8 cellular contexts compared by ENCODE assay signal in the genomic region with DNA sequence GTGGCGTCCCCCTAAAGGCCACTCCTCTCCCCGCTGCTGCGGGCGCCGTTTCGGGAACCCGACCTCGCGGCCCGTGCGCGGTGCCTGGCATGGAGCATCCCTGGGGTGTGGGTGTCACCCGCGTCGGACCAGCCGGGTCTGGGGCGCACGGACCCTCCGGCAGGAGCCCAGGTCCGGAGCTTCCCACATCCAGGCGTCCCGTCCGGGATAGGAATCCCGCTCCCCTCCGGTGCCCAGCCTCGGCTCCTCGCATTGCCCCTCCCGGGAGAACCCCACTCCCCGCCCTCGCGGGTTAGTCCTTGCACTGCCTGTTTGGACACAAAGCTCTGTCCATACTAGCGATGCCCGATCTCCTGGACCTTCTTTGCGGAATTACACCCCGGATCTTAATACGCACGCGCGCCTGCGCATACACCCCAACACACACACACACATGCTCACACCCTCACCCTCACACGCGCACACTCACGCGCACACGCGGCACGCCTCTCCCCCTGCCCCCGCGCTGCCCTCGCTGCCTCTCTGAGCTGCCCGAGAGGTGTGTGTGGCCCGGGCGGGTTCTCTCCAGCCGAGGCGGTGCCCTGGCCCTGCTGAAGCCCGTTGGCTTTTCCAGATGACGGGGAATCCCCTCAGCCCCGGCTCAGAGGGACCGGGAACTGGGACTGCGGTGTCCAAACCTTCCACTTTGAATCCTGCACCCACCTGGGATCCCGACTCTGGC. TPM values are rescaled to one million over a fixed set of nuclear protein-coding genes. Genes with fewer than 3 reads are reported as not detected.
A peak's percentile ranks its signal among the peaks of the same experiment; 100 is the strongest.
DNase-seq lines count a peak whose midpoint lies in the region; ATAC-seq and TF ChIP-seq lines count a peak whose summit lies in the region.

No MANE protein-coding gene starts in this region.

- no peak for TF ChIP-seq CTCF in neural progenitor cell (IDR thresholded peaks at IDR 0.05)
- no peak for TF ChIP-seq CTCF in upper lobe of left lung (IDR thresholded peaks at IDR 0.05)

- no peaks in the 10 kb centered on the region for H3K27me3 Mint-ChIP-seq in activated naive CD4-positive, alpha-beta T cell treated with anti-CD3 and anti-CD28 coated beads for 36 hours (ENCODE audit: low read depth)
- peaks cover 5% of the 10 kb centered on the region for H3K27me3 Mint-ChIP-seq in neural progenitor cell (ENCODE audit: insufficient read depth, low read depth)

- peak overlapping the region; percentile 82 for H3K4me3 ChIP-seq in neural progenitor cell
- peak overlapping the region; percentile 88 to 96 (median 93) for H3K4me3 ChIP-seq in upper lobe of left lung

- H3K4me3 Mint-ChIP-seq in activated naive CD4-positive, alpha-beta T cell treated with anti-CD3 and anti-CD28 coated beads for 36 hours: peak overlapping the region; percentile 87
- H3K4me3 Mint-ChIP-seq in neural progenitor cell: peak overlapping the region; percentile 95

- no peaks in the 10 kb centered on the region for H3K4me1 Mint-ChIP-seq in activated naive CD4-positive, alpha-beta T cell treated with anti-CD3 and anti-CD28 coated beads for 36 hours (ENCODE audit: low read depth)
- H3K4me1 Mint-ChIP-seq in neural progenitor cell: peaks cover 4% of the 10 kb centered on the region

- H3F3A ChIP-seq in neural progenitor cell (ENCODE audit: low read depth): peaks cover 16% of the 10 kb centered on the region

- H3K27me3 ChIP-seq in neural progenitor cell (peaks cover 36% of the 10 kb centered on the region), upper lobe of left lung (no peaks in the 10 kb centered on the region)

- H3K4me1 ChIP-seq in neural progenitor cell (peaks cover 4% of the 10 kb centered on the region), upper lobe of left lung (peaks cover 25 to 47% (median 29%) of the 10 kb centered on the region in 4 donors)

- peak in 2 of 4 donors; percentile 59 to 62 for TF ChIP-seq POLR2A in upper lobe of left lung (IDR thresholded peaks at IDR 0.05)

- peak in 1 of 4 donors; percentile 3 for TF ChIP-seq EP300 in upper lobe of left lung (IDR thresholded peaks at IDR 0.05)

- H2AFZ ChIP-seq in neural progenitor cell (replicated peaks): peak overlapping the region; percentile 78

- H3K27ac ChIP-seq in neural progenitor cell (no peak overlapping the region), upper lobe of left lung (peak overlapping the region; percentile 91 to 98 (median 96))

- intact Hi-C loops in activated naive CD4-positive, alpha-beta T cell treated with anti-CD3 and anti-CD28 coated beads for 36 hours (cut with micrococcal nuclease): loop anchor here (1.0 to 5.0 kb wide), 3 partner anchors 27 to 212 kb away; partner anchors contain the start of gene FKBP14

- H3K9me3 ChIP-seq in neural progenitor cell (ENCODE audit: low read depth) (no peaks in the 10 kb centered on the region), upper lobe of left lung (no peaks in the 10 kb centered on the region)

- H3K27ac Mint-ChIP-seq in activated naive CD4-positive, alpha-beta T cell treated with anti-CD3 and anti-CD28 coated beads for 36 hours: peak overlapping the region; percentile 56
- H3K27ac Mint-ChIP-seq in neural progenitor cell: no peak overlapping the region

- CTCF ChIA-PET in activated naive CD4-positive, alpha-beta T cell treated with anti-CD3 and anti-CD28 coated beads for 36 hours (lab: Charles Lee): no interaction called here

- H3K36me3 ChIP-seq in neural progenitor cell: no peaks in the 10 kb centered on the region
- H3K36me3 ChIP-seq in upper lobe of left lung: no peaks in the 10 kb centered on the region

- H3K4me2 ChIP-seq in neural progenitor cell: peak overlapping the region; percentile 83

- peaks cover 10% of the 10 kb centered on the region for H4K20me1 ChIP-seq in neural progenitor cell (ENCODE audit: low read depth)

- H3K36me3 Mint-ChIP-seq in activated naive CD4-positive, alpha-beta T cell treated with anti-CD3 and anti-CD28 coated beads for 36 hours (ENCODE audit: low read depth): no peaks in the 10 kb centered on the region
- no peaks in the 10 kb centered on the region for H3K36me3 Mint-ChIP-seq in neural progenitor cell

- ATAC-seq in GM19035 (IDR thresholded peaks at IDR 0.05; ENCODE audit: unreplicated experiment) (peak; percentile 34), HG03342 (IDR thresholded peaks at IDR 0.05; ENCODE audit: unreplicated experiment) (peak; percentile 16), upper lobe of left lung (ENCODE audit: low FRiP score in 2 of 2) (peak; percentile 72 to 79)

- no peaks in the 10 kb centered on the region for H3K9me3 Mint-ChIP-seq in activated naive CD4-positive, alpha-beta T cell treated with anti-CD3 and anti-CD28 coated beads for 36 hours
- no peaks in the 10 kb centered on the region for H3K9me3 Mint-ChIP-seq in neural progenitor cell

- no peak overlapping the region for H3K9ac ChIP-seq in neural progenitor cell

- WGBS in upper lobe of left lung, 2 donors: 1% methylated on average over 29 to 52 of the region's 61 CpGs

- H3K79me2 ChIP-seq in neural progenitor cell (ENCODE audit: low read depth): peaks cover 3% of the 10 kb centered on the region

- peak; percentile 56 to 57 for DNase-seq in AML-193 (lab: John Stamatoyannopoulos, UW)
- peak; percentile 75 for DNase-seq in RPMI8226
- peak; percentile 54 for DNase-seq in activated naive CD4-positive, alpha-beta T cell treated with anti-CD3 and anti-CD28 coated beads for 36 hours
- peak; percentile 64 for DNase-seq in foreskin melanocyte
- peak; percentile 66 for DNase-seq in neural progenitor cell (ENCODE audit: low spot score)
- DNase-seq in upper lobe of left lung: peak; percentile 69 to 92

RNA-seq across cellular contexts. Expression of gene MTURN, which starts 0.9 kb away (rescaled TPM):
- 1 to 10 TPM; 5.1 to 6.3 TPM for total RNA-seq in activated naive CD4-positive, alpha-beta T cell treated with anti-CD3 and anti-CD28 coated beads for 36 hours
- total RNA-seq in neural progenitor cell (ENCODE audit: low replicate concordance) (12.6 and 18.0 TPM in 2 replicates), upper lobe of left lung (100 to 1,000 TPM in 1 of 6 donors, 10 to 100 TPM in 5; 27.2 to 112 (median 39.6) TPM)

Comparison
In these comparisons a context has a peak if more than half of its experiments do, and no peak if none do; other contexts are left out.
1. ATAC-seq: peak in every context shown above with its lines; median percentile 76 in upper lobe of left lung; 34 in GM19035; 16 in HG03342.